ENCODE assay signal across 10 cellular contexts in genomic region chr4:152590179-152591031, GRCh38. TPM values are rescaled to one million over a fixed set of nuclear protein-coding genes. Genes with fewer than 3 reads are reported as not detected.
DNase-seq lines count a peak whose midpoint lies in the region; ATAC-seq, FAIRE-seq and TF ChIP-seq lines count a peak whose summit lies in the region.
"Had no signal": no experiment of that assay in that cellular context is flagged by ENCODE, and none has a peak within 500 bp of the region (broad histone marks: within the 10 kb centered on the region; RNA-seq: fewer than 3 reads in every experiment).

No MANE protein-coding gene starts in this region.

- H3K4me3 ChIP-seq in A549 (no peak overlapping the region), vagina (no peak overlapping the region)
- H3K4me3 ChIP-seq: HAP-1 had no signal

- H3K9me3 ChIP-seq in A549, result no peaks in the 10 kb centered on the region
- no peaks in the 10 kb centered on the region for H3K9me3 ChIP-seq in vagina
- H3K9me3 ChIP-seq: HAP-1 had no signal

- POLR2A ChIA-PET in A549 (lab: Yijun Ruan, JAX) (no interaction called here), RWPE1 (lab: Yijun Ruan, JAX; ENCODE audit: low non-redundant PET) (no interaction called here)
- POLR2A ChIA-PET in activated CD8-positive, alpha-beta T cell treated with anti-CD3 and anti-CD28 coated beads for 36 hours (lab: Charles Lee), result interaction anchor here (1.2 kb wide), 1 partner anchor 54 kb away, joined by 4 read pairs; the partner anchor contains the start of gene FBXW7

- intact Hi-C loops in activated CD8-positive, alpha-beta T cell treated with anti-CD3 and anti-CD28 coated beads for 36 hours (cut with micrococcal nuclease), result no loop called here
- intact Hi-C loops in vagina (cut with DNase I), result no loop called here

- FAIRE-seq in A549 (lab: Jason Lieb, UNC), result no peak

- peaks cover 21% of the 10 kb centered on the region for H3K4me1 Mint-ChIP-seq in HFFc6 (ENCODE audit: low read depth)
- peaks cover 3% of the 10 kb centered on the region for H3K4me1 Mint-ChIP-seq in activated CD8-positive, alpha-beta T cell treated with anti-CD3 and anti-CD28 coated beads for 36 hours (ENCODE audit: low read depth)

- TF ChIP-seq RAD21 in A549 (conservative IDR thresholded peaks at IDR 0.05 in 1 of 2, IDR thresholded peaks at IDR 0.05 in 1 of 2), result no peak

- no peaks in the 10 kb centered on the region for H3K9me3 Mint-ChIP-seq in HFFc6
- H3K9me3 Mint-ChIP-seq in activated CD8-positive, alpha-beta T cell treated with anti-CD3 and anti-CD28 coated beads for 36 hours, result peaks cover 2% of the 10 kb centered on the region
- H3K9me3 Mint-ChIP-seq: stimulated activated effector memory CD8-positive, alpha-beta T cell treated with anti-CD3 and anti-CD28 coated beads, Interleukin-12 subunit alpha, Interleukin-12 subunit beta, amount 100 ng/mL, for 72 hours had no signal

- peak; percentile 30 to 64; a peak in 3 of 6 replicates for ATAC-seq in A549
- peak; percentile 97 for ATAC-seq in foreskin keratinocyte
- no peak for ATAC-seq in GM18907 (IDR thresholded peaks at IDR 0.05; ENCODE audit: unreplicated experiment)
- ATAC-seq in activated CD8-positive, alpha-beta T cell treated with anti-CD3 and anti-CD28 coated beads for 36 hours, result no peak

- H3K4me2 ChIP-seq in A549, result no peak overlapping the region

- no peaks in the 10 kb centered on the region for H3K36me3 ChIP-seq in vagina
- H3K36me3 ChIP-seq: HAP-1 had no signal

- TF ChIP-seq POLR2A in A549 (IDR thresholded peaks at IDR 0.05; ENCODE audit: low read length), result no peak
- TF ChIP-seq POLR2A in vagina (IDR thresholded peaks at IDR 0.05), result no peak

- no peaks in the 10 kb centered on the region for H3K36me3 Mint-ChIP-seq in HFFc6 (ENCODE audit: low read depth)
- H3K36me3 Mint-ChIP-seq in activated CD8-positive, alpha-beta T cell treated with anti-CD3 and anti-CD28 coated beads for 36 hours (ENCODE audit: low read depth), result no peaks in the 10 kb centered on the region
- H3K36me3 Mint-ChIP-seq: stimulated activated effector memory CD8-positive, alpha-beta T cell treated with anti-CD3 and anti-CD28 coated beads, Interleukin-12 subunit alpha, Interleukin-12 subunit beta, amount 100 ng/mL, for 72 hours had no signal

- WGBS in A549 (ENCODE audit: missing lambda C conversion rate), result 38% methylated on average over 4 of the region's 4 CpGs

- H3K27me3 ChIP-seq in foreskin keratinocyte (no peaks in the 10 kb centered on the region), vagina (no peaks in the 10 kb centered on the region)

- H3K27me3 Mint-ChIP-seq in HFFc6 (ENCODE audit: insufficient read depth), result peaks cover 9% of the 10 kb centered on the region
- peaks cover 11% of the 10 kb centered on the region for H3K27me3 Mint-ChIP-seq in activated CD8-positive, alpha-beta T cell treated with anti-CD3 and anti-CD28 coated beads for 36 hours

- TF ChIP-seq CTCF in A549 (IDR thresholded peaks at IDR 0.05), result no peak
- TF ChIP-seq CTCF in HFFc6 (IDR thresholded peaks at IDR 0.05), result no peak
- TF ChIP-seq CTCF in RWPE1 (conservative IDR thresholded peaks at IDR 0.05; ENCODE audit: low read depth), result no peak
- peak; percentile 5 for TF ChIP-seq CTCF in foreskin keratinocyte (conservative IDR thresholded peaks at IDR 0.05)
- TF ChIP-seq CTCF in activated CD8-positive, alpha-beta T cell treated with anti-CD3 and anti-CD28 coated beads for 36 hours (IDR thresholded peaks at IDR 0.05), result no peak
- TF ChIP-seq CTCF in vagina (IDR thresholded peaks at IDR 0.05), result no peak

- TF ChIP-seq EP300 in A549 (IDR thresholded peaks at IDR 0.05), result no peak

- no peak overlapping the region for H3K27ac ChIP-seq in A549
- peak overlapping the region; percentile 79 for H3K27ac ChIP-seq in RWPE1
- H3K27ac ChIP-seq in foreskin keratinocyte, result no peak overlapping the region
- no peak overlapping the region for H3K27ac ChIP-seq in vagina

- CTCF ChIA-PET in A549 (lab: Yijun Ruan, JAX), result interaction anchor here (0.9 kb wide), 1 partner anchor 89 kb away, joined by 3 read pairs; no protein-coding TSS in a partner anchor
- CTCF ChIA-PET in RWPE1 (lab: Yijun Ruan, JAX), result interaction anchor here (0.9 to 1.4 kb wide), 2 partner anchors 12 to 51 kb away, joined by 3 read pairs; no protein-coding TSS in a partner anchor
- CTCF ChIA-PET in activated CD8-positive, alpha-beta T cell treated with anti-CD3 and anti-CD28 coated beads for 36 hours (lab: Charles Lee), result interaction anchor here (1.2 to 1.4 kb wide), 4 partner anchors 9 to 146 kb away, joined by 3 to 4 read pairs (median 3); no protein-coding TSS in a partner anchor

- H3K27ac Mint-ChIP-seq in HFFc6, result peak overlapping the region; percentile 14; the same call in 1 of the 2 replicates
- no peak overlapping the region for H3K27ac Mint-ChIP-seq in activated CD8-positive, alpha-beta T cell treated with anti-CD3 and anti-CD28 coated beads for 36 hours
- H3K27ac Mint-ChIP-seq: stimulated activated effector memory CD8-positive, alpha-beta T cell treated with anti-CD3 and anti-CD28 coated beads, Interleukin-12 subunit alpha, Interleukin-12 subunit beta, amount 100 ng/mL, for 72 hours had no signal

- H3K4me3 Mint-ChIP-seq in HFFc6, result peak overlapping the region; percentile 66
- no peak overlapping the region for H3K4me3 Mint-ChIP-seq in activated CD8-positive, alpha-beta T cell treated with anti-CD3 and anti-CD28 coated beads for 36 hours

- H3K4me1 ChIP-seq in A549 (no peaks in the 10 kb centered on the region), foreskin keratinocyte (peaks cover 21% of the 10 kb centered on the region), vagina (peaks cover 22% of the 10 kb centered on the region)

- DNase-seq in A549 (ENCODE audit: low read depth in 1 of 2, low spot score in 1 of 2) (no peak), HFFc6 (peak; percentile 95), RWPE1 (ENCODE audit: low spot score) (peak; percentile 85), foreskin keratinocyte (peak; percentile 92 to 94), vagina (ENCODE audit: extremely low spot score in 2 of 2) (no peak), NCI-H1930 (lab: John Stamatoyannopoulos, UW) (no peak)
- no peak for DNase-seq in activated CD8-positive, alpha-beta T cell treated with anti-CD3 and anti-CD28 coated beads for 36 hours

TF ChIP-seq in A549, 52 proteins besides CTCF, POLR2A, EP300 and RAD21:
- TF ChIP-seq HES2 (IDR thresholded peaks at IDR 0.05) (no peak), HEYL (CRISPR knock-in tag; IDR thresholded peaks at IDR 0.05) (no peak), ESRRA (IDR thresholded peaks at IDR 0.05; ENCODE audit: borderline replicate concordance, low read length) (no peak), MAZ (IDR thresholded peaks at IDR 0.05; ENCODE audit: borderline replicate concordance, low read depth, low read length) (no peak), HOXB5 (CRISPR knock-in tag; IDR thresholded peaks at IDR 0.05) (no peak), RFX5 (IDR thresholded peaks at IDR 0.05) (no peak), FOXS1 (CRISPR knock-in tag; IDR thresholded peaks at IDR 0.05) (no peak), MAX (IDR thresholded peaks at IDR 0.05) (no peak), KDM1A (IDR thresholded peaks at IDR 0.05; ENCODE audit: low read depth) (no peak), SMC3 (IDR thresholded peaks at IDR 0.05) (no peak), MYC (IDR thresholded peaks at IDR 0.05; ENCODE audit: borderline replicate concordance, low read length) (no peak), CBX2 (IDR thresholded peaks at IDR 0.05; ENCODE audit: borderline replicate concordance, low read depth) (no peak), RCOR1 (IDR thresholded peaks at IDR 0.05; ENCODE audit: low read depth, low read length) (no peak), POLR2AphosphoS2 (conservative IDR thresholded peaks at IDR 0.05; ENCODE audit: low read length) (no peak), ATOH8 (CRISPR knock-in tag; IDR thresholded peaks at IDR 0.05; ENCODE audit: low read depth) (no peak), NPAS2 (CRISPR knock-in tag; IDR thresholded peaks at IDR 0.05; ENCODE audit: borderline replicate concordance) (no peak), CHD2 (IDR thresholded peaks at IDR 0.05; ENCODE audit: low read length, partially characterized antibody) (no peak), CBX8 (IDR thresholded peaks at IDR 0.05) (no peak)

RNA-seq across cellular contexts. Expression of gene FBXW7, which starts 54.5 kb away (rescaled TPM):
- polyA plus RNA-seq in A549 (2011; rRNA removed) (9.2 and 12.5 TPM in 2 replicates), A549 (2017; fragmentation: RNase III; extraction: RNeasy Plus Mini Kit Qiagen cat#74134 plus additional on column Dnase treatment) (7.2 to 10.2 TPM (median 7.3 TPM) in 3 replicates), foreskin keratinocyte (6.6 and 7.2 TPM in 2 replicates)
- polyA plus RNA-seq in A549 (2012; cell fraction: cytosol; rRNA removed), result 2.1 TPM in 2 replicates
- polyA plus RNA-seq in A549 (2012; cell fraction: nucleus; rRNA removed), result 4.0 and 4.1 TPM in 2 replicates
- 13.7 and 14.7 TPM in 2 replicates for polyA minus RNA-seq in A549 (2011; rRNA and poly(A)+ RNA removed)
- total RNA-seq in HFFc6 (2021; fragmentation: NEBNext Ultra II Directional; extraction: Animal tissue kit (Norgen Biotek cat#: 25700)), result 10 to 100 TPM; 17.4 to 26.1 (median 19.5) TPM
- total RNA-seq in foreskin keratinocyte (39.3 and 41.0 TPM in 2 replicates), vagina (61.1 TPM)
- 10 to 100 TPM; 32.6 to 35.1 TPM for total RNA-seq in activated CD8-positive, alpha-beta T cell treated with anti-CD3 and anti-CD28 coated beads for 36 hours

Comparison
In these comparisons a context has a peak if more than half of its experiments do, and no peak if none do; other contexts are left out.
1. ATAC-seq: peak in A549 (2 of 2) and foreskin keratinocyte (single experiment); none in GM18907 (single experiment) and activated CD8-positive, alpha-beta T cell treated with anti-CD3 and anti-CD28 coated beads for 36 hours (single experiment).
2. DNase-seq: peak in HFFc6 (single experiment), RWPE1 (single experiment) and foreskin keratinocyte (2 of 2); none in A549 (0 of 2), activated CD8-positive, alpha-beta T cell treated with anti-CD3 and anti-CD28 coated beads for 36 hours (single experiment), vagina (0 of 2) and NCI-H1930 (0 of 2).